16 cellular contexts compared by ENCODE assay signal in the genomic region with DNA sequence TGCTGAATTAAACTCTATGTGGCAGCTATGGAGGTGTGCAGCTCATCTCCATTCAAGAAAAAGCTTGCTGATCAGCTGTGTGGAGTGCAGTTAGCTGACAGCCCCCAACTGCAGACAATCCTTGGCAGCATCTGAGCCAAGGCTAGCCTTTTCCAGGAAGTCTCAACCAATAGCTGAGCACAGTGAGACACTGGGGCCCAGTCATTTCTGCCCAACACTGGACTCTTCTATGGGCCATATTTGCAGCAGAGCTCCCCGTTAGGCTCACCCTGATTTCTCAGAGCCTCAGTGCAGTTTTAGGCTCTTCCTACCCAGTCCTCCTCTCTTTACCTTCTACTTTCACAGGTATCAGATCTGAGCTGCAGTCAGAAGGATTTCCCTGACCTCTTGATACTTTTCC. TPM values are rescaled to one million over a fixed set of nuclear protein-coding genes. Genes with fewer than 3 reads are reported as not detected.
A peak's percentile ranks its signal among the peaks of the same experiment; 100 is the strongest.
DNase-seq lines count a peak whose midpoint lies in the region; TF ChIP-seq lines count a peak whose summit lies in the region.
"Had no signal": no experiment of that assay in that cellular context is flagged by ENCODE, and none has a peak within 500 bp of the region (broad histone marks: within the 10 kb centered on the region; RNA-seq: fewer than 3 reads in every experiment).

No MANE protein-coding gene starts in this region.

- peaks cover 33% of the 10 kb centered on the region for H3K4me1 Mint-ChIP-seq in mesothelial cell of epicardium

- TF ChIP-seq CTCF in mesothelial cell of epicardium (IDR thresholded peaks at IDR 0.05; ENCODE audit: unreplicated experiment): no peak

- no peaks in the 10 kb centered on the region for H4K20me1 ChIP-seq in BLaER1
- H4K20me1 ChIP-seq in BLaER1 treated with 17β-estradiol and CSF1 and Interleukin-3, amounts not matched to agents 10 nM and 100 nM: no peaks in the 10 kb centered on the region; a peak in 1 of 22 replicates

- H3K36me3 ChIP-seq in BLaER1: no peaks in the 10 kb centered on the region
- no peaks in the 10 kb centered on the region for H3K36me3 ChIP-seq in BLaER1 treated with 17β-estradiol and CSF1 and Interleukin-3, amounts not matched to agents 10 nM and 100 nM
- H3K36me3 ChIP-seq: BE2C had no signal

- H3K4me1 ChIP-seq in BLaER1: peaks cover 11% of the 10 kb centered on the region
- H3K4me1 ChIP-seq in BLaER1 treated with 17β-estradiol and CSF1 and Interleukin-3, amounts not matched to agents 10 nM and 100 nM: peaks cover 10 to 13% (median 11%) of the 10 kb centered on the region in 10 experiments
- H3K4me1 ChIP-seq: A549 had no signal

- DNase-seq in KBM-7 (peak; percentile 0), mesothelial cell of epicardium (ENCODE audit: low spot score in 2 of 2, unreplicated experiment in 2 of 2) (no peak), NCI-H2107 (lab: John Stamatoyannopoulos, UW) (no peak), medulla oblongata (ENCODE audit: extremely low spot score) (no peak), hypothalamus (lab: John Stamatoyannopoulos, UW) (no peak), DMS53 treated with DMSO at 0.1 percent for 48 hours (lab: John Stamatoyannopoulos, UW; ENCODE audit: unreplicated experiment) (no peak)
- DNase-seq: DMS53, HCEC 1CT, HFFc6 had no signal

- no peaks in the 10 kb centered on the region for H3K27me3 Mint-ChIP-seq in mesothelial cell of epicardium (ENCODE audit: low read depth)

- H3K4me3 Mint-ChIP-seq in mesothelial cell of epicardium: no peak overlapping the region
- H3K4me3 Mint-ChIP-seq: HFFc6 had no signal

- H3K9me3 ChIP-seq in BLaER1: peaks cover 5% of the 10 kb centered on the region; the same call in 1 of the 2 replicates
- peaks cover 0 to 10% (median 0%) of the 10 kb centered on the region in 11 experiments; a peak in 6 of 22 replicates for H3K9me3 ChIP-seq in BLaER1 treated with 17β-estradiol and CSF1 and Interleukin-3, amounts not matched to agents 10 nM and 100 nM (replicated peaks in 1 of 11)
- H3K9me3 ChIP-seq: A549, BE2C had no signal

- H3K27ac ChIP-seq in BLaER1: no peak overlapping the region
- peak overlapping the region in 2 of 11 experiments; percentile 22 to 33; a peak in 1 of 22 replicates for H3K27ac ChIP-seq in BLaER1 treated with 17β-estradiol and CSF1 and Interleukin-3, amounts not matched to agents 10 nM and 100 nM
- H3K27ac ChIP-seq: A549 had no signal

- H3K27me3 ChIP-seq in BLaER1: no peaks in the 10 kb centered on the region
- no peaks in the 10 kb centered on the region for H3K27me3 ChIP-seq in BLaER1 treated with 17β-estradiol and CSF1 and Interleukin-3, amounts not matched to agents 10 nM and 100 nM
- H3K27me3 ChIP-seq: BE2C had no signal

- no peaks in the 10 kb centered on the region for H3K36me3 Mint-ChIP-seq in mesothelial cell of epicardium

- no peak overlapping the region for H3K9ac ChIP-seq in BLaER1
- H3K9ac ChIP-seq in BLaER1 treated with 17β-estradiol and CSF1 and Interleukin-3, amounts not matched to agents 10 nM and 100 nM: no peak overlapping the region

- H3K9me3 Mint-ChIP-seq in mesothelial cell of epicardium: peaks cover 29% of the 10 kb centered on the region
- H3K9me3 Mint-ChIP-seq: HFFc6 had no signal

- H3K4me3 ChIP-seq in BLaER1: no peak overlapping the region
- no peak overlapping the region for H3K4me3 ChIP-seq in BLaER1 treated with 17β-estradiol and CSF1 and Interleukin-3, amounts not matched to agents 10 nM and 100 nM
- H3K4me3 ChIP-seq: A549 had no signal

- H3K4me2 ChIP-seq in BLaER1: peak overlapping the region; percentile 44; the same call in 1 of the 2 replicates
- peak overlapping the region; percentile 6 to 61 (median 34); a peak in 15 of 22 replicates for H3K4me2 ChIP-seq in BLaER1 treated with 17β-estradiol and CSF1 and Interleukin-3, amounts not matched to agents 10 nM and 100 nM
- H3K4me2 ChIP-seq: A549 had no signal

- in situ Hi-C loops in KBM-7 (cut with MboI; ENCODE audit: low pct_unique_long_range_greater_than_20kb, low sequenced_read_pairs): no loop called here

- H3K27ac Mint-ChIP-seq in mesothelial cell of epicardium: peak overlapping the region; percentile 43
- H3K27ac Mint-ChIP-seq: HFFc6 had no signal

RNA-seq across cellular contexts. Expression of a gene that starts 12.9 kb away (rescaled TPM):
- total RNA-seq in mesothelial cell of epicardium: not detected in 3 replicates
- total RNA-seq: G401, H4, HepG2, HFFc6 had no signal
